ENCODE assay signal across 1 cellular context in the genomic region with DNA sequence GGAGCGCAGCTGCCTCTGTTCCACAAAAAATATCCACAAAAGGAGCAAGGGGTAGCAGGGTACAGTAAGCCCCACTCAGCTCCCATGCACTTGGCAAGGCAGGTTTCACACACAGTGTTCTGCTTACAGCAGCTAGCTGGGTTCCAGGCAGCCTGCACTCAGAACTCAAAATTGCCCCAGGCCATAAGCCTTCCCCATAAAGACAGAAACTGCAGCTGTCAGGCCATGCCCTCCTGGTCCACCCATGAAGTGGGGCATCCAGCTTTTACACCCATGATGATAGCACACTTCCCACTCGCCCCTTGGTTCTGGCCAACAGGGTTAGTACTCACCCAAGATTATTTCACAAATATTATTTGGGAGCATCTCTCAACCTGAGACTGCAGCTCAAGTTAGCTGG.
TF ChIP-seq lines count a peak whose summit lies in the region.

No MANE protein-coding gene starts in this region.

TF ChIP-seq in IMR-90, 13 proteins besides CTCF, POLR2A, EP300 and RAD21:
- TF ChIP-seq RCOR1 (IDR thresholded peaks at IDR 0.05; ENCODE audit: insufficient replicate concordance, low read length) (no peak), MAFK (IDR thresholded peaks at IDR 0.05; ENCODE audit: low read depth, low read length) (no peak), CEBPB (IDR thresholded peaks at IDR 0.05; ENCODE audit: low read depth, low read length) (no peak), NFE2L2 (IDR thresholded peaks at IDR 0.05; ENCODE audit: low read depth, low read length) (no peak), MAZ (IDR thresholded peaks at IDR 0.05; ENCODE audit: borderline replicate concordance, low read depth, low read length) (no peak)
- TF ChIP-seq, protein P1, sequence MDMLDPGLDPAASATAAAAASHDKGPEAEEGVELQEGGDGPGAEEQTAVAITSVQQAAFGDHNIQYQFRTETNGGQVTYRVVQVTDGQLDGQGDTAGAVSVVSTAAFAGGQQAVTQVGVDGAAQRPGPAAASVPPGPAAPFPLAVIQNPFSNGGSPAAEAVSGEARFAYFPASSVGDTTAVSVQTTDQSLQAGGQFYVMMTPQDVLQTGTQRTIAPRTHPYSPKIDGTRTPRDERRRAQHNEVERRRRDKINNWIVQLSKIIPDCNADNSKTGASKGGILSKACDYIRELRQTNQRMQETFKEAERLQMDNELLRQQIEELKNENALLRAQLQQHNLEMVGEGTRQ (IDR thresholded peaks at IDR 0.05; ENCODE audit: low read depth, low read length) = no peak
- TF ChIP-seq, protein P2, sequence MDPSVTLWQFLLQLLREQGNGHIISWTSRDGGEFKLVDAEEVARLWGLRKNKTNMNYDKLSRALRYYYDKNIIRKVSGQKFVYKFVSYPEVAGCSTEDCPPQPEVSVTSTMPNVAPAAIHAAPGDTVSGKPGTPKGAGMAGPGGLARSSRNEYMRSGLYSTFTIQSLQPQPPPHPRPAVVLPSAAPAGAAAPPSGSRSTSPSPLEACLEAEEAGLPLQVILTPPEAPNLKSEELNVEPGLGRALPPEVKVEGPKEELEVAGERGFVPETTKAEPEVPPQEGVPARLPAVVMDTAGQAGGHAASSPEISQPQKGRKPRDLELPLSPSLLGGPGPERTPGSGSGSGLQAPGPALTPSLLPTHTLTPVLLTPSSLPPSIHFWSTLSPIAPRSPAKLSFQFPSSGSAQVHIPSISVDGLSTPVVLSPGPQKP (IDR thresholded peaks at IDR 0.05; ENCODE audit: borderline replicate concordance, low read depth, low read length) = no peak
